Comparison of ENCODE assay signal across 8 cellular contexts in genomic region chr2:96538487-96539214, GRCh38. TPM values are rescaled to one million over a fixed set of nuclear protein-coding genes. Genes with fewer than 3 reads are reported as not detected.
A peak's percentile ranks its signal among the peaks of the same experiment; 100 is the strongest.
DNase-seq lines count a peak whose midpoint lies in the region; ATAC-seq lines count a peak whose summit lies in the region.

No MANE protein-coding gene starts in this region.

- H3K4me1 Mint-ChIP-seq in activated naive CD4-positive, alpha-beta T cell treated with anti-CD3 and anti-CD28 coated beads, Interleukin-2, amount 10 ng/mL, durations not matched to agents 7 days and 5 days = peaks cover 57% of the 10 kb centered on the region

- H3K36me3 Mint-ChIP-seq in activated naive CD4-positive, alpha-beta T cell treated with anti-CD3 and anti-CD28 coated beads, Interleukin-2, amount 10 ng/mL, durations not matched to agents 7 days and 5 days = peaks cover 44% of the 10 kb centered on the region

- CTCF ChIA-PET in activated naive CD4-positive, alpha-beta T cell treated with anti-CD3 and anti-CD28 coated beads, Interleukin-2, amount 10 ng/mL, durations not matched to agents 7 days and 5 days (lab: Charles Lee) = interaction anchor here (0.8 to 5.7 kb wide), 6 partner anchors 10 to 225 kb away, joined by 3 to 33 read pairs (median 4); no protein-coding TSS in a partner anchor

- peak overlapping the region; percentile 100 for H3K27ac Mint-ChIP-seq in activated naive CD4-positive, alpha-beta T cell treated with anti-CD3 and anti-CD28 coated beads, Interleukin-2, amount 10 ng/mL, durations not matched to agents 7 days and 5 days

- peak; percentile 86 for DNase-seq in Ammon's horn (ENCODE audit: low spot score)
- DNase-seq in NK-92 treated with Interleukin-12 subunit alpha and Interleukin-12 subunit beta, amount 100 ng/mL, for 24 hours (lab: John Stamatoyannopoulos, UW) = peak; percentile 78
- peak; percentile 95 for DNase-seq in activated naive CD4-positive, alpha-beta T cell treated with anti-CD3 and anti-CD28 coated beads, Interleukin-2, amount 10 ng/mL, durations not matched to agents 7 days and 5 days
- peak; percentile 89 for DNase-seq in left ventricle myocardium superior
- peak; percentile 75 for DNase-seq in retina
- DNase-seq in HCEC 1CT = no peak
- no peak for DNase-seq in NAMALWA (ENCODE audit: low spot score)

- peak overlapping the region; percentile 38 for H3K27ac ChIP-seq in urinary bladder (ENCODE audit: low read depth)

- peak overlapping the region; percentile 95 for H3K4me3 Mint-ChIP-seq in activated naive CD4-positive, alpha-beta T cell treated with anti-CD3 and anti-CD28 coated beads, Interleukin-2, amount 10 ng/mL, durations not matched to agents 7 days and 5 days

- intact Hi-C loops in left ventricle myocardium superior (cut with micrococcal nuclease) = no loop called here

- H3K4me1 ChIP-seq in urinary bladder (ENCODE audit: insufficient read depth) = no peaks in the 10 kb centered on the region

- peak overlapping the region; percentile 87 for H3K4me3 ChIP-seq in urinary bladder (ENCODE audit: low read depth, low read length)

- peak; percentile 6 for ATAC-seq in left ventricle myocardium superior

- peaks cover 19% of the 10 kb centered on the region for H3K27me3 Mint-ChIP-seq in activated naive CD4-positive, alpha-beta T cell treated with anti-CD3 and anti-CD28 coated beads, Interleukin-2, amount 10 ng/mL, durations not matched to agents 7 days and 5 days

- H3K9me3 Mint-ChIP-seq in activated naive CD4-positive, alpha-beta T cell treated with anti-CD3 and anti-CD28 coated beads, Interleukin-2, amount 10 ng/mL, durations not matched to agents 7 days and 5 days = no peaks in the 10 kb centered on the region

- 27% methylated on average over 24 of the region's 24 CpGs for WGBS in urinary bladder

- no peaks in the 10 kb centered on the region for H3K36me3 ChIP-seq in urinary bladder (ENCODE audit: insufficient read depth)

RNA-seq across cellular contexts. Expression of gene ARID5A, which starts 2.1 kb away (rescaled TPM):
- 6.9 TPM for total RNA-seq in left ventricle myocardium superior
- total RNA-seq in urinary bladder = 10.7 TPM
- polyA plus RNA-seq in urinary bladder = 50.8 TPM

RNA-seq across cellular contexts. Expression of gene NEURL3, which starts 33.5 kb away (rescaled TPM):
- total RNA-seq in left ventricle myocardium superior = not detected
- total RNA-seq in urinary bladder = not detected
- polyA plus RNA-seq in urinary bladder = 0.04 TPM

Comparison
In these comparisons a context has a peak if more than half of its experiments do, and no peak if none do; other contexts are left out.
1. DNase-seq: peak in Ammon's horn (single experiment), NK-92 treated with Interleukin-12 subunit alpha and Interleukin-12 subunit beta, amount 100 ng/mL, for 24 hours (single experiment), activated naive CD4-positive, alpha-beta T cell treated with anti-CD3 and anti-CD28 coated beads, Interleukin-2, amount 10 ng/mL, durations not matched to agents 7 days and 5 days (single experiment), left ventricle myocardium superior (single experiment) and retina (single experiment); none in HCEC 1CT (single experiment) and NAMALWA (single experiment).